Comparison of ENCODE assay signal across 9 cellular contexts in the genomic region with DNA sequence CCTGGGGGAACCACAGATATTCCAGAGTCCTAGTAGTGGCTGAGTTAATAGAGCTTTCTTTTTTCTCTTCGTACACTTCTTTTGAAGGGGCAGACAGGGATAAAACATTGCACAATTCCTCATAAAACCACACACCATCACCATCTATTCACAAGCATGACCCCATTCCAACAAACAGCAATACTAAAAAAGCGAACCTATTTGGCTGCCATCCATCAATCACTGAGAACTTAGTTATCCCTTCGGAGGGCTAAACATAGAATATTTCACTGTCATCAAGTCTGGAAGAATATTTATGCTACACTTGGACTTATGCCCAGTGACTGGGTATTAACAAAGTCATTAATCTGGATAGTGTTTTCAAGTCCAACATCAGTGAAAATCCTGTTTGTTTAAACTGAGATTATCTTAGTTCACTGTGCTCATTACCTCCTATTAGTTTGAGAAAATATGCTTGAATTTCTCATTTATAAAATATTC.
DNase-seq lines count a peak whose midpoint lies in the region; ATAC-seq and TF ChIP-seq lines count a peak whose summit lies in the region.
"Had no signal": no experiment of that assay in that cellular context is flagged by ENCODE, and none has a peak within 500 bp of the region (broad histone marks: within the 10 kb centered on the region; RNA-seq: fewer than 3 reads in every experiment).

No MANE protein-coding gene starts in this region.

- no peak overlapping the region for H3K27ac Mint-ChIP-seq in CD8-positive, alpha-beta T cell

- no peak overlapping the region for H3K4me3 ChIP-seq in skeletal muscle cell (ENCODE audit: low read depth, low read length)
- no peak overlapping the region for H3K4me3 ChIP-seq in CD8-positive, alpha-beta T cell (ENCODE audit: low read depth, low read length)
- no peak overlapping the region for H3K4me3 ChIP-seq in MG63

- no peak overlapping the region for H3K4me3 Mint-ChIP-seq in CD8-positive, alpha-beta T cell

- ATAC-seq in left colon: no peak
- no peak for ATAC-seq in CD8-positive, alpha-beta T cell

- no peak for TF ChIP-seq CTCF in CD8-positive, alpha-beta T cell (IDR thresholded peaks at IDR 0.05)

- H3K9me3 ChIP-seq in CD8-positive, alpha-beta T cell (ENCODE audit: low read length): no peaks in the 10 kb centered on the region
- no peaks in the 10 kb centered on the region for H3K9me3 ChIP-seq in MG63

- intact Hi-C loops in left colon (cut with DNase I, micrococcal nuclease): no loop called here
- intact Hi-C loops in CD8-positive, alpha-beta T cell (cut with DNase I, micrococcal nuclease): no loop called here

- H3K4me1 Mint-ChIP-seq in CD8-positive, alpha-beta T cell (ENCODE audit: low read depth): no peaks in the 10 kb centered on the region

- H3K36me3 Mint-ChIP-seq in CD8-positive, alpha-beta T cell: no peaks in the 10 kb centered on the region

- no peaks in the 10 kb centered on the region for H3K4me1 ChIP-seq in CD8-positive, alpha-beta T cell (ENCODE audit: insufficient read depth, low read length)

- no peaks in the 10 kb centered on the region for H3K27me3 ChIP-seq in CD8-positive, alpha-beta T cell (ENCODE audit: insufficient read depth, low read length)
- no peaks in the 10 kb centered on the region for H3K27me3 ChIP-seq in MG63

- peaks cover 4% of the 10 kb centered on the region for H3K9me3 Mint-ChIP-seq in CD8-positive, alpha-beta T cell

- peaks cover 9% of the 10 kb centered on the region for H3K27me3 Mint-ChIP-seq in CD8-positive, alpha-beta T cell (ENCODE audit: low read depth)

- CTCF ChIA-PET in CD8-positive, alpha-beta T cell (lab: Charles Lee): interaction anchor here (0.9 kb wide), 1 partner anchor 22 kb away, joined by 3 read pairs; no protein-coding TSS in a partner anchor

- H3K27ac ChIP-seq in CD8-positive, alpha-beta T cell (ENCODE audit: low read depth, low read length): no peak overlapping the region

- peak; percentile 72 for DNase-seq in H4 (ENCODE audit: low spot score)
- peak; percentile 48 for DNase-seq in RPMI7951 (ENCODE audit: low read depth)
- DNase-seq in fibroblast of the conjunctiva (ENCODE audit: low read depth): peak; percentile 42
- DNase-seq in skeletal muscle cell (ENCODE audit: low read depth): peak; percentile 92
- no peak for DNase-seq in left colon
- no peak for DNase-seq in NOMO-1 treated with DMSO at 0.1 percent for 48 hours (lab: John Stamatoyannopoulos, UW; ENCODE audit: unreplicated experiment)
- DNase-seq in CD8-positive, alpha-beta T cell: no peak
- no peak for DNase-seq in MG63
- DNase-seq: activated CD4-positive, alpha-beta T cell treated with anti-CD3 and anti-CD28 coated beads, Interleukin-2, amount 50 U/mL, for 4 hours had no signal

- no peaks in the 10 kb centered on the region for H3K36me3 ChIP-seq in CD8-positive, alpha-beta T cell (ENCODE audit: insufficient read depth, low read length)
- peaks cover 2% of the 10 kb centered on the region; the same call in 1 of the 2 replicates for H3K36me3 ChIP-seq in MG63

- POLR2A ChIA-PET in CD8-positive, alpha-beta T cell (lab: Charles Lee): no interaction called here

Comparison
In these comparisons a context has a peak if more than half of its experiments do, and no peak if none do; other contexts are left out.
1. DNase-seq: peak in H4 (single experiment), RPMI7951 (single experiment), fibroblast of the conjunctiva (single experiment) and skeletal muscle cell (single experiment); none in left colon (0 of 2), NOMO-1 treated with DMSO at 0.1 percent for 48 hours (single experiment), CD8-positive, alpha-beta T cell (0 of 7) and MG63 (single experiment).